1 cellular context compared by ENCODE assay signal in genomic region chr5:175729829-175730277, GRCh38.
TF ChIP-seq lines count a peak whose summit lies in the region.

No MANE protein-coding gene starts in this region.

TF ChIP-seq in H1, 55 proteins besides CTCF, POLR2A, EP300 and RAD21 (continued from another document):
- TF ChIP-seq CHD7 (IDR thresholded peaks at IDR 0.05; ENCODE audit: insufficient replicate concordance, low read length) (no peak), ATF3 (IDR thresholded peaks at IDR 0.05; ENCODE audit: insufficient read depth, low read depth, low read length) (0 out of 2 replicates have a peak, but pooled peaks have one; percentile 19), POLR2AphosphoS5 (IDR thresholded peaks at IDR 0.05; ENCODE audit: low read depth, low read length) (no peak), TEAD4 (IDR thresholded peaks at IDR 0.05; ENCODE audit: low read depth, low read length) (peak; percentile 97), HDAC2 (IDR thresholded peaks at IDR 0.05; ENCODE audit: borderline replicate concordance in 1 of 2, low read depth in 2 of 2, low read length in 2 of 2) (no peak), EZH2 (IDR thresholded peaks at IDR 0.05; ENCODE audit: low read depth, low read length, severe bottlenecking) (no peak), SAP30 (IDR thresholded peaks at IDR 0.05; ENCODE audit: insufficient read depth, insufficient replicate concordance, low read length) (no peak), SIN3A (conservative IDR thresholded peaks at IDR 0.05 in 1 of 2, IDR thresholded peaks at IDR 0.05 in 1 of 2; ENCODE audit: low read depth in 1 of 2, low read length in 2 of 2) (peak; percentile 68 to 76; a peak in 1 of 4 replicates), RBBP5 (IDR thresholded peaks at IDR 0.05; ENCODE audit: borderline replicate concordance, low read depth, low read length) (no peak), MAX (IDR thresholded peaks at IDR 0.05) (no peak), FOSL1 (IDR thresholded peaks at IDR 0.05; ENCODE audit: insufficient read depth, low read depth, low read length) (no peak), SRF (IDR thresholded peaks at IDR 0.05; ENCODE audit: low read depth, low read length) (no peak), NANOG (IDR thresholded peaks at IDR 0.05; ENCODE audit: insufficient read depth, low read depth, low read length, poor library complexity, severe bottlenecking) (peak; percentile 39), ATF2 (IDR thresholded peaks at IDR 0.05; ENCODE audit: low read length) (peak; percentile 74; the same call in 1 of the 2 replicates), BRCA1 (IDR thresholded peaks at IDR 0.05; ENCODE audit: low read depth, low read length) (no peak), ZNF274 (IDR thresholded peaks at IDR 0.05; ENCODE audit: borderline replicate concordance, extremely low read depth, low read length) (no peak), CHD2 (IDR thresholded peaks at IDR 0.05; ENCODE audit: low read length) (no peak), SUZ12 (IDR thresholded peaks at IDR 0.05; ENCODE audit: low read length) (no peak), CTBP2 (IDR thresholded peaks at IDR 0.05; ENCODE audit: borderline replicate concordance, insufficient read depth, insufficient read length, low read length) (no peak), CBX5 (IDR thresholded peaks at IDR 0.05; ENCODE audit: low read depth, low read length) (no peak), HDAC6 (IDR thresholded peaks at IDR 0.05; ENCODE audit: low read depth, low read length) (no peak), CEBPB (IDR thresholded peaks at IDR 0.05; ENCODE audit: low read depth, low read length) (no peak), CBX8 (IDR thresholded peaks at IDR 0.05; ENCODE audit: borderline replicate concordance, low read depth, low read length) (no peak), CREB1 (IDR thresholded peaks at IDR 0.05) (0 out of 2 replicates have a peak, but pooled peaks have one; percentile 46), SP4 (IDR thresholded peaks at IDR 0.05; ENCODE audit: low read length) (0 out of 2 replicates have a peak, but pooled peaks have one; percentile 75), TCF12 (IDR thresholded peaks at IDR 0.05; ENCODE audit: low read depth, low read length) (peak; percentile 91), SIRT6 (IDR thresholded peaks at IDR 0.05; ENCODE audit: low read length) (no peak), SP2 (IDR thresholded peaks at IDR 0.05; ENCODE audit: low read length) (no peak), KDM1A (IDR thresholded peaks at IDR 0.05; ENCODE audit: borderline replicate concordance, low read length) (no peak), JUND (IDR thresholded peaks at IDR 0.05; ENCODE audit: low read length) (peak; percentile 55; the same call in 1 of the 2 replicates), BACH1 (IDR thresholded peaks at IDR 0.05; ENCODE audit: low read length) (no peak), SIX5 (IDR thresholded peaks at IDR 0.05; ENCODE audit: low read depth, low read length) (no peak), E2F6 (IDR thresholded peaks at IDR 0.05) (no peak), RFX5 (IDR thresholded peaks at IDR 0.05; ENCODE audit: borderline replicate concordance, low read depth, low read length) (no peak), BCL11A (IDR thresholded peaks at IDR 0.05; ENCODE audit: low read depth in 2 of 2, low read length in 2 of 2) (no peak), PHF8 (conservative IDR thresholded peaks at IDR 0.05; ENCODE audit: low read depth, low read length) (no peak), SP1 (IDR thresholded peaks at IDR 0.05; ENCODE audit: low read depth, low read length) (no peak)
